Comparison of ENCODE assay signal across 8 cellular contexts in the genomic region with DNA sequence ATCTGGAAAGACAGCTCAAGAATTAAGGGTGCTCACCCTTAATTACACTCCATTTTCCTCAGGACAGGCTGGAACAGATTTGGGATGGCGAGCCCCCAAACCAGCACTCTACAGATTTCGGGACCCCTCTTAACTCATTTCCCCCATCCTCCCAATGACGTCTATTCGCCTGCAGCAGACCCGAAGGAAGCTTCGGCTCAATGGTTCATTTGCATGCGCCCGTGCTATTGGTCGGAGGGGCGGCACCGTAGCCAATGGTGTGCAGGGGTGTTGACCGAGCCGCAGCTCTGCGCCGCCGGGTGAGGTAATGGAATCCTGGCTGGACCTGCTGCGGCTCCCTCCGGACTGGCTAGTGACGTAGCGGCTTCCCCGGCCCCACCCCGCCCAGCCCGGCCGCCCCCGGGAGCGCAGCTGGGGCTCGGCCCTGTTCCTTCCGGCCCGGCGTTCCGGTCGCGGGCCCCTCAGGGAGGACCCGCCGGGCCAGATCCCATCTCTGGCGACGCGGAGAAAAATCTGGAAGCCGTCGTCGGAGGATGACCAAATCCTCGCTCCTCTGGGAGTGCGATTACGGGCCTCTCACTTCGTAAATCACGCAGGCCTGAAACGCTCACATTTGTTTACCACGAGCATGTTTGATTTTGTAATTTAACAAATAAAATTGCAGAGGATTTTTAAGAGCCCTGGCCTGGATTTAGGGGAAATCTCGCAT. TPM values are rescaled to one million over a fixed set of nuclear protein-coding genes. Genes with fewer than 3 reads are reported as not detected.
DNase-seq lines count a peak whose midpoint lies in the region; ATAC-seq lines count a peak whose summit lies in the region.

No MANE protein-coding gene starts in this region.

- H3K27ac Mint-ChIP-seq in effector memory CD8-positive, alpha-beta T cell, result peak overlapping the region; percentile 78 to 85

- H3K9me3 Mint-ChIP-seq in effector memory CD8-positive, alpha-beta T cell, result no peaks in the 10 kb centered on the region

- peak; percentile 82 for ATAC-seq in GM21360 (IDR thresholded peaks at IDR 0.05; ENCODE audit: unreplicated experiment)
- peak; percentile 75 for ATAC-seq in effector memory CD8-positive, alpha-beta T cell (replicated peaks)

- DNase-seq in COLO829 (ENCODE audit: low spot score) (peak; percentile 91), HT-29 (ENCODE audit: low spot score) (peak; percentile 93), NOMO-1 (lab: John Stamatoyannopoulos, UW; ENCODE audit: unreplicated experiment in 2 of 2) (peak; percentile 94 to 96), mesenteric fat pad (ENCODE audit: low spot score) (peak; percentile 99)
- DNase-seq in activated CD8-positive, alpha-beta memory T cell treated with anti-CD3 and anti-CD28 coated beads for 48 hours (ENCODE audit: low read depth in 2 of 3, low spot score in 2 of 3), result peak; percentile 59 to 82 (median 72)
- DNase-seq in effector memory CD8-positive, alpha-beta T cell, result peak; percentile 73 to 75 (median 73)
- DNase-seq in stimulated activated CD8-positive, alpha-beta memory T cell treated with anti-CD3 and anti-CD28 coated beads, Interleukin-15, amount 100 ng/mL, for 1 hour (ENCODE audit: low read depth), result peak; percentile 79

- H3K27me3 Mint-ChIP-seq in effector memory CD8-positive, alpha-beta T cell, result no peaks in the 10 kb centered on the region

- H3K4me3 Mint-ChIP-seq in effector memory CD8-positive, alpha-beta T cell, result peak overlapping the region; percentile 73 to 77

- H3K4me1 Mint-ChIP-seq in effector memory CD8-positive, alpha-beta T cell (ENCODE audit: low read depth in 2 of 2), result peaks cover 10 to 22% of the 10 kb centered on the region in 2 donors

- H3K36me3 Mint-ChIP-seq in effector memory CD8-positive, alpha-beta T cell (ENCODE audit: insufficient read depth), result peaks cover 23% of the 10 kb centered on the region

RNA-seq across cellular contexts. Expression of gene NR4A1, which starts 18.3 kb away (rescaled TPM):
- total RNA-seq in HT-29 (2014; rRNA removed; shearing (Covaris generic)), result 49.6 and 61.2 TPM in 2 replicates
- total RNA-seq in mesenteric fat pad, result 863 TPM

RNA-seq across cellular contexts. Expression of gene TAMALIN, which starts 26.2 kb away (rescaled TPM):
- 0.05 TPM in 1 of 2 replicates, not detected in the other for total RNA-seq in HT-29 (2014; rRNA removed; shearing (Covaris generic))
- 117 TPM for total RNA-seq in mesenteric fat pad

RNA-seq across cellular contexts. Expression of gene ATG101, which starts 36.8 kb away (rescaled TPM):
- 105 and 114 TPM in 2 replicates for total RNA-seq in HT-29 (2014; rRNA removed; shearing (Covaris generic))
- 36.2 TPM for total RNA-seq in mesenteric fat pad

RNA-seq across cellular contexts. Expression of gene SMIM41, which starts 46.6 kb away (rescaled TPM):
- not detected in 2 replicates for total RNA-seq in HT-29 (2014; rRNA removed; shearing (Covaris generic))
- total RNA-seq in mesenteric fat pad, result 0.45 TPM

Comparison
In these comparisons a context has a peak if more than half of its experiments do, and no peak if none do; other contexts are left out.
1. Peak in every context shown above with its lines: DNase-seq and ATAC-seq.
2. RNA of gene NR4A1, which starts 18.3 kb away (total RNA-seq): 863 TPM in mesenteric fat pad (single experiment); 49.6 to 61.2 TPM in HT-29; every median in the first group is over 10 times any median in the second.
3. RNA of gene TAMALIN, which starts 26.2 kb away (total RNA-seq): 117 TPM in mesenteric fat pad (single experiment); 0.05 TPM in HT-29; every median in the first group is over 100 times any median in the second.